Comparison of ENCODE assay signal across 9 cellular contexts in genomic region chr11:94638902-94639373, GRCh38.
A peak's percentile ranks its signal among the peaks of the same experiment; 100 is the strongest.
DNase-seq lines count a peak whose midpoint lies in the region; ATAC-seq and TF ChIP-seq lines count a peak whose summit lies in the region.
"Had no signal": no experiment of that assay in that cellular context is flagged by ENCODE, and none has a peak within 500 bp of the region (broad histone marks: within the 10 kb centered on the region; RNA-seq: fewer than 3 reads in every experiment).

No MANE protein-coding gene starts in this region.

- intact Hi-C loops in dendritic cell treated with granulocyte-macrophage colony-stimulating factor and Interleukin-4, amounts not matched to agents 40 ng/mL and 50 ng/mL, for 4 days (cut with micrococcal nuclease) = no loop called here
- intact Hi-C loops in natural killer cell (cut with micrococcal nuclease) = no loop called here

- ATAC-seq in natural killer cell = peak in 2 of 3 donors; percentile 41 to 57

- TF ChIP-seq CTCF in natural killer cell (IDR thresholded peaks at IDR 0.05) = no peak
- no peak for TF ChIP-seq CTCF in progenitor cell of endocrine pancreas (IDR thresholded peaks at IDR 0.05; ENCODE audit: unreplicated experiment)

- no peak overlapping the region for H3K4me3 ChIP-seq in H7 (ENCODE audit: insufficient read depth, low read depth, low read length)

- H3K36me3 ChIP-seq in H7 (replicated peaks; ENCODE audit: control insufficient read depth, insufficient read depth, low read length) = no peaks in the 10 kb centered on the region

- peaks cover 1% of the 10 kb centered on the region for H3K27me3 Mint-ChIP-seq in dendritic cell treated with granulocyte-macrophage colony-stimulating factor and Interleukin-4, amounts not matched to agents 40 ng/mL and 50 ng/mL, for 4 days
- H3K27me3 Mint-ChIP-seq in natural killer cell (ENCODE audit: low read depth in 2 of 2) (no peaks in the 10 kb centered on the region), progenitor cell of endocrine pancreas (peaks cover 55% of the 10 kb centered on the region)

- peak overlapping the region; percentile 31 for H3K4me3 Mint-ChIP-seq in dendritic cell treated with granulocyte-macrophage colony-stimulating factor and Interleukin-4, amounts not matched to agents 40 ng/mL and 50 ng/mL, for 4 days
- H3K4me3 Mint-ChIP-seq in natural killer cell = no peak overlapping the region
- no peak overlapping the region for H3K4me3 Mint-ChIP-seq in progenitor cell of endocrine pancreas (ENCODE audit: low read depth)

- H3K4me1 Mint-ChIP-seq in dendritic cell treated with granulocyte-macrophage colony-stimulating factor and Interleukin-4, amounts not matched to agents 40 ng/mL and 50 ng/mL, for 4 days (ENCODE audit: low read depth) = peaks cover 40% of the 10 kb centered on the region
- H3K4me1 Mint-ChIP-seq in natural killer cell (peaks cover 11 to 14% of the 10 kb centered on the region in 2 donors), progenitor cell of endocrine pancreas (ENCODE audit: low read depth) (no peaks in the 10 kb centered on the region)

- in situ Hi-C loops in KBM-7 (cut with MboI; ENCODE audit: low pct_unique_long_range_greater_than_20kb, low sequenced_read_pairs) = loop anchor here (25.0 kb wide), 1 partner anchor 123 kb away; the partner anchor contains the start of gene AMOTL1

- H3K36me3 Mint-ChIP-seq in dendritic cell treated with granulocyte-macrophage colony-stimulating factor and Interleukin-4, amounts not matched to agents 40 ng/mL and 50 ng/mL, for 4 days (ENCODE audit: low read depth) = no peaks in the 10 kb centered on the region
- H3K36me3 Mint-ChIP-seq in natural killer cell (no peaks in the 10 kb centered on the region), progenitor cell of endocrine pancreas (ENCODE audit: insufficient read depth) (no peaks in the 10 kb centered on the region)

- peak; percentile 54 for DNase-seq in Ammon's horn (ENCODE audit: low spot score)
- peak; percentile 53 for DNase-seq in KBM-7
- DNase-seq in natural killer cell = no peak
- no peak for DNase-seq in H7
- no peak for DNase-seq in NCI-H524 (lab: John Stamatoyannopoulos, UW)
- no peak for DNase-seq in progenitor cell of endocrine pancreas (ENCODE audit: low spot score, unreplicated experiment)
- no peak for DNase-seq in NCI-H69 (lab: John Stamatoyannopoulos, UW)
- DNase-seq: activated CD4-positive, alpha-beta T cell treated with anti-CD3 and anti-CD28 coated beads, Interleukin-2, amount 50 U/mL, for 48 hours had no signal

- H3K9me3 Mint-ChIP-seq in dendritic cell treated with granulocyte-macrophage colony-stimulating factor and Interleukin-4, amounts not matched to agents 40 ng/mL and 50 ng/mL, for 4 days = no peaks in the 10 kb centered on the region
- H3K9me3 Mint-ChIP-seq in natural killer cell (no peaks in the 10 kb centered on the region), progenitor cell of endocrine pancreas (ENCODE audit: low read depth) (no peaks in the 10 kb centered on the region)

- peak overlapping the region; percentile 78 for H3K27ac Mint-ChIP-seq in dendritic cell treated with granulocyte-macrophage colony-stimulating factor and Interleukin-4, amounts not matched to agents 40 ng/mL and 50 ng/mL, for 4 days
- H3K27ac Mint-ChIP-seq in natural killer cell = peak overlapping the region; percentile 33 to 39
- no peak overlapping the region for H3K27ac Mint-ChIP-seq in progenitor cell of endocrine pancreas

- no peaks in the 10 kb centered on the region for H3K27me3 ChIP-seq in H7 (ENCODE audit: control insufficient read depth, insufficient read depth, low read length)

Comparison
In these comparisons a context has a peak if more than half of its experiments do, and no peak if none do; other contexts are left out.
1. DNase-seq: peak in Ammon's horn (single experiment) and KBM-7 (single experiment); none in natural killer cell (single experiment), H7 (single experiment), NCI-H524 (0 of 2), progenitor cell of endocrine pancreas (single experiment) and NCI-H69 (single experiment).